8 cellular contexts compared by ENCODE assay signal in genomic region chr2:61538920-61539559, GRCh38. TPM values are rescaled to one million over a fixed set of nuclear protein-coding genes. Genes with fewer than 3 reads are reported as not detected.
DNase-seq lines count a peak whose midpoint lies in the region; TF ChIP-seq lines count a peak whose summit lies in the region.

No MANE protein-coding gene starts in this region.

- H4K20me1 ChIP-seq in BLaER1 (peaks cover 25% of the 10 kb centered on the region), osteoblast (ENCODE audit: insufficient read depth, low read length) (peaks cover 27% of the 10 kb centered on the region)

- intact Hi-C loops in esophagus squamous epithelium (cut with DNase I) (loop anchor here (5.0 kb wide), 2 partner anchors 67 to 223 kb away; partner anchors contain the start of gene USP34), thyroid gland (cut with DNase I) (loop anchor here (10.0 kb wide), 1 partner anchor 64 kb away; the partner anchor contains the start of gene USP34)

- peak overlapping the region; percentile 92 for H3K4me2 ChIP-seq in BLaER1
- peak overlapping the region; percentile 98 for H3K4me2 ChIP-seq in osteoblast (ENCODE audit: insufficient read depth, low read length)

- WGBS in esophagus squamous epithelium, 2 donors: 0 to 2% methylated on average over 15 of the region's 19 CpGs
- 2% methylated on average over 18 to 19 of the region's 19 CpGs for WGBS in thyroid gland, 2 donors

- H3K36me3 ChIP-seq in BLaER1 (peaks cover 5% of the 10 kb centered on the region; the same call in 1 of the 2 replicates), esophagus squamous epithelium (no peaks in the 10 kb centered on the region), osteoblast (ENCODE audit: insufficient read depth, low read length) (no peaks in the 10 kb centered on the region), thyroid gland (no peaks in the 10 kb centered on the region)

- peak overlapping the region; percentile 80 for H3K4me3 ChIP-seq in BLaER1
- peak overlapping the region; percentile 86 for H3K4me3 ChIP-seq in HFF-Myc (replicated peaks; ENCODE audit: low read depth, low read length)
- peak overlapping the region; percentile 67 to 91 (median 87) for H3K4me3 ChIP-seq in esophagus squamous epithelium
- peak overlapping the region; percentile 92 for H3K4me3 ChIP-seq in osteoblast (ENCODE audit: insufficient read depth, low read length)
- H3K4me3 ChIP-seq in thyroid gland (replicated peaks in 1 of 3): peak overlapping the region; percentile 14 to 79 (median 66)

- TF ChIP-seq CTCF in HFF-Myc (IDR thresholded peaks at IDR 0.05; ENCODE audit: low read depth, low read length, missing control alignments): no peak
- TF ChIP-seq CTCF in esophagus squamous epithelium (IDR thresholded peaks at IDR 0.05): peak in 1 of 6 experiments; percentile 11
- no peak for TF ChIP-seq CTCF in osteoblast (IDR thresholded peaks at IDR 0.05; ENCODE audit: extremely low read depth, low read depth, low read length)
- peak in 1 of 6 experiments; percentile 5 for TF ChIP-seq CTCF in thyroid gland (IDR thresholded peaks at IDR 0.05)

- peaks cover 32% of the 10 kb centered on the region for H3K4me1 ChIP-seq in BLaER1
- H3K4me1 ChIP-seq in esophagus squamous epithelium: peaks cover 0 to 31% (median 18%) of the 10 kb centered on the region in 3 donors
- peaks cover 20% of the 10 kb centered on the region for H3K4me1 ChIP-seq in osteoblast (ENCODE audit: insufficient read depth, low read length)
- peaks cover 17 to 21% of the 10 kb centered on the region in 2 donors for H3K4me1 ChIP-seq in thyroid gland

- peak overlapping the region; percentile 99 for H3K9ac ChIP-seq in BLaER1

- peak overlapping the region; percentile 99 for H3K27ac ChIP-seq in BLaER1
- peak overlapping the region; percentile 92 to 100 (median 97) for H3K27ac ChIP-seq in esophagus squamous epithelium
- peak overlapping the region; percentile 97 for H3K27ac ChIP-seq in osteoblast (ENCODE audit: low read depth, low read length)
- peak overlapping the region; percentile 99 to 100 (median 99) for H3K27ac ChIP-seq in thyroid gland

- peaks cover 39% of the 10 kb centered on the region for H3K79me2 ChIP-seq in osteoblast (ENCODE audit: insufficient read depth, low read length)

- H3K27me3 ChIP-seq in BLaER1 (no peaks in the 10 kb centered on the region), esophagus squamous epithelium (no peaks in the 10 kb centered on the region), osteoblast (ENCODE audit: insufficient read depth, low read length) (no peaks in the 10 kb centered on the region), thyroid gland (no peaks in the 10 kb centered on the region)

- TF ChIP-seq POLR2A in esophagus squamous epithelium (IDR thresholded peaks at IDR 0.05) (no peak), thyroid gland (IDR thresholded peaks at IDR 0.05) (no peak)

- DNase-seq in HFF-Myc (ENCODE audit: extremely low read depth, low read depth) (peak; percentile 25), NCI-H510A treated with DMSO at 0.1 percent for 48 hours (lab: John Stamatoyannopoulos, UW) (peak; percentile 76), activated T-cell treated with anti-CD3 and anti-CD28 coated beads for 1 hour (ENCODE audit: low read depth) (peak; percentile 25), esophagus squamous epithelium (lab: John Stamatoyannopoulos, UW) (no peak), osteoblast (ENCODE audit: insufficient read length, low spot score, missing footprints) (peak; percentile 37), thyroid gland (peak; percentile 68), occipital lobe (lab: John Stamatoyannopoulos, UW) (no peak)

- H2AFZ ChIP-seq in osteoblast (ENCODE audit: low read length): peak overlapping the region; percentile 92

- H3K9me3 ChIP-seq in BLaER1 (no peaks in the 10 kb centered on the region), esophagus squamous epithelium (no peaks in the 10 kb centered on the region), osteoblast (ENCODE audit: low read depth, low read length) (no peaks in the 10 kb centered on the region), thyroid gland (no peaks in the 10 kb centered on the region)

RNA-seq across cellular contexts. Expression of gene XPO1, which starts 0.9 kb away (rescaled TPM):
- 100 to 1,000 TPM in 3 of 4 donors, 10 to 100 TPM in 1; 46.5 to 138 (median 104) TPM for total RNA-seq in esophagus squamous epithelium
- 160 and 174 TPM in 2 replicates for total RNA-seq in osteoblast
- 100 to 1,000 TPM; 104 to 128 (median 118) TPM for total RNA-seq in thyroid gland
- total RNA-seq in occipital lobe: 780 TPM

Comparison
In these comparisons a context has a peak if more than half of its experiments do, and no peak if none do; other contexts are left out.
1. DNase-seq: peak in HFF-Myc (single experiment), NCI-H510A treated with DMSO at 0.1 percent for 48 hours (single experiment), activated T-cell treated with anti-CD3 and anti-CD28 coated beads for 1 hour (single experiment), osteoblast (single experiment) and thyroid gland (2 of 2); none in esophagus squamous epithelium (single experiment) and occipital lobe (single experiment).
2. Peak in every context shown above with its lines, with median percentiles within 50 percentile points of each other: H3K27ac ChIP-seq and H3K4me3 ChIP-seq.